1 cellular context compared by ENCODE assay signal in the genomic region with DNA sequence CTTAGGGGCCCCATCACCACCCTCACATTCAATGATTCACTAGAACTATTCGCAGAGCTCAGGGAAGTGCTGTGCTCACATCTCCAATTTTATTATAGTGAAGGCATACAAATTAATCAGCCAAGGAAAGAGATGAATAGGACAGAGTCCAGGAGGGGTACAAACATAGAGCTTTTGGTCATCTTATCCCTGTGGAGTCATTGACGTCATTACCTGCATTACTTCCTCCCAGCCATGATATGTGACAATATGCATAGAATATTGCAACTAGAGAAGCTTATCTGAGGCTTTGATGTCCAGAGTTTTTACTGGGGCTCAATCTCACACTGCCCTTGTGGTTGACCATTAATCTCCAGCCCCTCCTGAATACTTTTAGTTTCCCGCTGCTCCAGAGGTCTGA.
TF ChIP-seq lines count a peak whose summit lies in the region.

No MANE protein-coding gene starts in this region.

TF ChIP-seq in K562, 482 proteins besides CTCF, POLR2A, EP300 and RAD21:
- TF ChIP-seq CC2D1A (IDR thresholded peaks at IDR 0.05) (no peak), MEIS2 (IDR thresholded peaks at IDR 0.05; ENCODE audit: partially characterized antibody) (peak; percentile 12), ATF1 (CRISPR knock-in tag; IDR thresholded peaks at IDR 0.05) (no peak), ATF1 (tag; IDR thresholded peaks at IDR 0.05) (peak; percentile 45; the same call in 1 of the 2 replicates), CREM (IDR thresholded peaks at IDR 0.05; ENCODE audit: low read depth) (0 out of 2 replicates have a peak, but pooled peaks have one; percentile 37)
- TF ChIP-seq, protein P1, sequence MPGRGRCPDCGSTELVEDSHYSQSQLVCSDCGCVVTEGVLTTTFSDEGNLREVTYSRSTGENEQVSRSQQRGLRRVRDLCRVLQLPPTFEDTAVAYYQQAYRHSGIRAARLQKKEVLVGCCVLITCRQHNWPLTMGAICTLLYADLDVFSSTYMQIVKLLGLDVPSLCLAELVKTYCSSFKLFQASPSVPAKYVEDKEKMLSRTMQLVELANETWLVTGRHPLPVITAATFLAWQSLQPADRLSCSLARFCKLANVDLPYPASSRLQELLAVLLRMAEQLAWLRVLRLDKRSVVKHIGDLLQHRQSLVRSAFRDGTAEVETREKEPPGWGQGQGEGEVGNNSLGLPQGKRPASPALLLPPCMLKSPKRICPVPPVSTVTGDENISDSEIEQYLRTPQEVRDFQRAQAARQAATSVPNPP (IDR thresholded peaks at IDR 0.05; ENCODE audit: borderline replicate concordance, insufficient read depth, insufficient read length): no peak
